29 cellular contexts compared by ENCODE assay signal in the genomic region with DNA sequence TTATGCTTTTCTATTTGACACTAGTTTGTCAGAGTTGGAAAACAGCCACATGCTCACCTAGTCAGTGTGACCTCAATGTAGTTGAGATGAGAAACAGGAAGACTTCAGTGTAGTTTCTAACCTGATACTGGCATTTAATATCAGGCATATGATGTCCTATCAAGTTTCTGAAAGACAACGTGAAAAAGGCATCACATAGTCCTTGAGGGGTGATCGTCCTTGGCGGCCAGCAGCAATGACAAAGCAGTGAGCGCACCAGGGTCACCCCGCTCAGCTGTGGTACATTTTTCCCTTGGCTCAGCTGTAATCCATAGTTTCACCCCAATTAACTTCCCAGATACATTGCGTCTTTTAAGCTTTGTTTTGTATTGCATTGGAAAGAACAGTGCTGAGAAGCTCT. TPM values are rescaled to one million over a fixed set of nuclear protein-coding genes. Genes with fewer than 3 reads are reported as not detected.
DNase-seq lines count a peak whose midpoint lies in the region; ATAC-seq and TF ChIP-seq lines count a peak whose summit lies in the region.
"Had no signal": no experiment of that assay in that cellular context is flagged by ENCODE, and none has a peak within 500 bp of the region (broad histone marks: within the 10 kb centered on the region; RNA-seq: fewer than 3 reads in every experiment).

No MANE protein-coding gene starts in this region.

- peak overlapping the region; percentile 70 for H3K27ac Mint-ChIP-seq in activated CD8-positive, alpha-beta T cell treated with anti-CD3 and anti-CD28 coated beads for 36 hours
- no peak overlapping the region for H3K27ac Mint-ChIP-seq in activated CD8-positive, alpha-beta T cell treated with anti-CD3 and anti-CD28 coated beads, Interleukin-2, amount 10 ng/mL, durations not matched to agents 7 days and 5 days
- H3K27ac Mint-ChIP-seq in Calu3 (ENCODE audit: unreplicated experiment), result peak overlapping the region; percentile 56
- peak overlapping the region; percentile 72 for H3K27ac Mint-ChIP-seq in activated naive CD8-positive, alpha-beta T cell treated with anti-CD3 and anti-CD28 coated beads for 36 hours

- 86 to 90% methylated on average over 6 of the region's 6 CpGs for WGBS in testis, 2 donors

- no peaks in the 10 kb centered on the region for H3K27me3 ChIP-seq in testis
- H3K27me3 ChIP-seq: gastroesophageal sphincter, suprapubic skin, upper lobe of right lung had no signal

- H3K36me3 Mint-ChIP-seq in activated CD8-positive, alpha-beta T cell treated with anti-CD3 and anti-CD28 coated beads for 36 hours (ENCODE audit: low read depth), result peaks cover 59% of the 10 kb centered on the region
- peaks cover 53% of the 10 kb centered on the region for H3K36me3 Mint-ChIP-seq in activated CD8-positive, alpha-beta T cell treated with anti-CD3 and anti-CD28 coated beads, Interleukin-2, amount 10 ng/mL, durations not matched to agents 7 days and 5 days (ENCODE audit: low read depth)
- H3K36me3 Mint-ChIP-seq in Calu3 (ENCODE audit: insufficient read depth, unreplicated experiment), result peaks cover 62% of the 10 kb centered on the region
- peaks cover 53% of the 10 kb centered on the region for H3K36me3 Mint-ChIP-seq in activated naive CD8-positive, alpha-beta T cell treated with anti-CD3 and anti-CD28 coated beads for 36 hours

- no peak overlapping the region for H3K4me3 Mint-ChIP-seq in activated CD8-positive, alpha-beta T cell treated with anti-CD3 and anti-CD28 coated beads for 36 hours
- H3K4me3 Mint-ChIP-seq in activated CD8-positive, alpha-beta T cell treated with anti-CD3 and anti-CD28 coated beads, Interleukin-2, amount 10 ng/mL, durations not matched to agents 7 days and 5 days, result no peak overlapping the region
- H3K4me3 Mint-ChIP-seq in Calu3 (ENCODE audit: low read depth, unreplicated experiment), result no peak overlapping the region
- no peak overlapping the region for H3K4me3 Mint-ChIP-seq in activated naive CD8-positive, alpha-beta T cell treated with anti-CD3 and anti-CD28 coated beads for 36 hours
- H3K4me3 Mint-ChIP-seq: activated T-cell treated with anti-CD3 and anti-CD28 coated beads, Interleukin-2, amount 50 U/mL, for 4 hours had no signal

- H3K4me3 ChIP-seq in testis, result no peak overlapping the region
- H3K4me3 ChIP-seq: A549, gastroesophageal sphincter, PC-9, suprapubic skin, upper lobe of right lung had no signal

- intact Hi-C loops in activated CD8-positive, alpha-beta T cell treated with anti-CD3 and anti-CD28 coated beads for 36 hours (cut with micrococcal nuclease), result loop anchor here (5.0 kb wide), 1 partner anchor 72 kb away; no protein-coding TSS in a partner anchor
- intact Hi-C loops in Calu3 (cut with micrococcal nuclease; ENCODE audit: unreplicated experiment), result no loop called here
- intact Hi-C loops in posterior vena cava (cut with DNase I), result no loop called here
- intact Hi-C loops in testis (cut with DNase I; ENCODE audit: low total_unique reads), result no loop called here

- ATAC-seq in activated CD8-positive, alpha-beta T cell treated with anti-CD3 and anti-CD28 coated beads for 36 hours, result no peak
- ATAC-seq in activated CD8-positive, alpha-beta T cell treated with anti-CD3 and anti-CD28 coated beads, Interleukin-2, amount 10 ng/mL, durations not matched to agents 7 days and 5 days, result no peak
- ATAC-seq: A549; activated T-cell treated with anti-CD3 and anti-CD28 coated beads, Interleukin-2, amount 50 U/mL, for 4 hours; gastroesophageal sphincter; SK-N-SH treated with all-trans-retinoic acid at 6 μM for 48 hours; upper lobe of right lung had no signal

- no peaks in the 10 kb centered on the region for H3K9me3 Mint-ChIP-seq in activated CD8-positive, alpha-beta T cell treated with anti-CD3 and anti-CD28 coated beads for 36 hours
- no peaks in the 10 kb centered on the region for H3K9me3 Mint-ChIP-seq in activated CD8-positive, alpha-beta T cell treated with anti-CD3 and anti-CD28 coated beads, Interleukin-2, amount 10 ng/mL, durations not matched to agents 7 days and 5 days (ENCODE audit: insufficient read depth)
- H3K9me3 Mint-ChIP-seq in Calu3 (ENCODE audit: low read depth, unreplicated experiment), result no peaks in the 10 kb centered on the region
- H3K9me3 Mint-ChIP-seq in activated naive CD8-positive, alpha-beta T cell treated with anti-CD3 and anti-CD28 coated beads for 36 hours, result no peaks in the 10 kb centered on the region
- H3K9me3 Mint-ChIP-seq: activated T-cell treated with anti-CD3 and anti-CD28 coated beads, Interleukin-2, amount 50 U/mL, for 4 hours; CD4-positive, CD25-positive, alpha-beta regulatory T cell had no signal

- H3K9me3 ChIP-seq in testis, result no peaks in the 10 kb centered on the region
- H3K9me3 ChIP-seq: A549, gastroesophageal sphincter, suprapubic skin, upper lobe of right lung had no signal

- TF ChIP-seq CTCF in activated CD8-positive, alpha-beta T cell treated with anti-CD3 and anti-CD28 coated beads for 36 hours (IDR thresholded peaks at IDR 0.05), result no peak
- TF ChIP-seq CTCF in Calu3 (IDR thresholded peaks at IDR 0.05; ENCODE audit: unreplicated experiment) (no peak), testis (IDR thresholded peaks at IDR 0.05) (no peak)

- POLR2A ChIA-PET in activated CD8-positive, alpha-beta T cell treated with anti-CD3 and anti-CD28 coated beads for 36 hours (lab: Charles Lee), result interaction anchor here (1.1 to 3.6 kb wide), 2 partner anchors 9 to 11 kb away, joined by 4 to 24 read pairs; a partner anchor contains a TSS
- POLR2A ChIA-PET in activated CD8-positive, alpha-beta T cell treated with anti-CD3 and anti-CD28 coated beads, Interleukin-2, amount 10 ng/mL, durations not matched to agents 7 days and 5 days (lab: Charles Lee), result interaction anchor here (0.8 to 9.8 kb wide), 4 partner anchors 10 to 333 kb away, joined by 3 to 134 read pairs (median 4); a partner anchor contains a TSS

- BruUV-seq in Calu3 (replicated peaks; lab: Mats Ljungman, UMichigan), result no TSS peak

- H3K36me3 ChIP-seq in testis (ENCODE audit: low read depth, missing control alignments), result no peaks in the 10 kb centered on the region

- H3K4me1 Mint-ChIP-seq in activated CD8-positive, alpha-beta T cell treated with anti-CD3 and anti-CD28 coated beads for 36 hours (ENCODE audit: low read depth), result peaks cover 22% of the 10 kb centered on the region
- H3K4me1 Mint-ChIP-seq in activated CD8-positive, alpha-beta T cell treated with anti-CD3 and anti-CD28 coated beads, Interleukin-2, amount 10 ng/mL, durations not matched to agents 7 days and 5 days (ENCODE audit: low read depth), result peaks cover 19% of the 10 kb centered on the region
- H3K4me1 Mint-ChIP-seq in Calu3 (ENCODE audit: low read depth, unreplicated experiment), result peaks cover 15% of the 10 kb centered on the region
- peaks cover 25% of the 10 kb centered on the region for H3K4me1 Mint-ChIP-seq in activated naive CD8-positive, alpha-beta T cell treated with anti-CD3 and anti-CD28 coated beads for 36 hours

- H3K4me1 ChIP-seq in testis, result peaks cover 12% of the 10 kb centered on the region

- no peaks in the 10 kb centered on the region for H3K27me3 Mint-ChIP-seq in activated CD8-positive, alpha-beta T cell treated with anti-CD3 and anti-CD28 coated beads for 36 hours
- H3K27me3 Mint-ChIP-seq in activated CD8-positive, alpha-beta T cell treated with anti-CD3 and anti-CD28 coated beads, Interleukin-2, amount 10 ng/mL, durations not matched to agents 7 days and 5 days (ENCODE audit: low read depth), result no peaks in the 10 kb centered on the region
- H3K27me3 Mint-ChIP-seq in Calu3 (ENCODE audit: unreplicated experiment), result no peaks in the 10 kb centered on the region
- no peaks in the 10 kb centered on the region for H3K27me3 Mint-ChIP-seq in activated naive CD8-positive, alpha-beta T cell treated with anti-CD3 and anti-CD28 coated beads for 36 hours
- H3K27me3 Mint-ChIP-seq: CD4-positive, CD25-positive, alpha-beta regulatory T cell had no signal

- H3K27ac ChIP-seq in testis, result no peak overlapping the region
- H3K27ac ChIP-seq: A549, gastroesophageal sphincter, HL-60, KMS-11, PC-9, suprapubic skin, upper lobe of right lung had no signal

- TF ChIP-seq POLR2A in testis (IDR thresholded peaks at IDR 0.05), result no peak

- CTCF ChIA-PET in activated CD8-positive, alpha-beta T cell treated with anti-CD3 and anti-CD28 coated beads for 36 hours (lab: Charles Lee), result interaction anchor here (1.6 kb wide), 1 partner anchor 13 kb away, joined by 4 read pairs; no protein-coding TSS in a partner anchor
- CTCF ChIA-PET in activated CD8-positive, alpha-beta T cell treated with anti-CD3 and anti-CD28 coated beads, Interleukin-2, amount 10 ng/mL, durations not matched to agents 7 days and 5 days (lab: Charles Lee), result interaction anchor here (0.7 kb wide), 1 partner anchor 9 kb away, joined by 3 read pairs; no protein-coding TSS in a partner anchor
- CTCF ChIA-PET in Calu3 (lab: Charles Lee), result no interaction called here

- no peak for DNase-seq in activated CD8-positive, alpha-beta T cell treated with anti-CD3 and anti-CD28 coated beads for 36 hours
- no peak for DNase-seq in activated CD8-positive, alpha-beta T cell treated with anti-CD3 and anti-CD28 coated beads, Interleukin-2, amount 10 ng/mL, durations not matched to agents 7 days and 5 days
- DNase-seq in Calu3 (no peak), posterior vena cava (ENCODE audit: low spot score) (peak; percentile 31), testis (no peak), NCI-H187 treated with DMSO at 0.1 percent for 48 hours (lab: John Stamatoyannopoulos, UW) (no peak), NCI-H345 (lab: John Stamatoyannopoulos, UW) (no peak)
- DNase-seq in activated naive CD8-positive, alpha-beta T cell treated with anti-CD3 and anti-CD28 coated beads for 36 hours, result no peak
- DNase-seq: activated CD4-positive, CD25-positive, alpha-beta regulatory T cell treated with anti-CD3 and anti-CD28 coated beads, Interleukin-2, amount 50 U/mL, for 72 hours; activated naive CD4-positive, alpha-beta T cell treated with anti-CD3 and anti-CD28 coated beads, Interleukin-2, amount 50 U/mL, for 16 hours; activated T-cell treated with anti-CD3 and anti-CD28 coated beads, Interleukin-2, amount 50 U/mL, for 4 hours; AML-193; CD4-positive, CD25-positive, alpha-beta regulatory T cell; DMS 273 treated with DMSO at 0.1 percent for 48 hours; EL; HCEC 1CT; MM.1S; NCI-H2029; NCI-H526; occipital lobe; PC-9; stimulated activated CD4-positive, alpha-beta T cell treated with anti-CD3 and anti-CD28 coated beads, Interleukin-4, amount 100 ng/mL, for 24 hours; upper lobe of right lung had no signal

RNA-seq across cellular contexts. Expression of a gene that starts 4.3 kb away (rescaled TPM):
- total RNA-seq in activated CD8-positive, alpha-beta T cell treated with anti-CD3 and anti-CD28 coated beads for 36 hours, result 100 to 1,000 TPM; 345 to 356 TPM
- 100 to 1,000 TPM; 153 to 162 TPM for total RNA-seq in activated CD8-positive, alpha-beta T cell treated with anti-CD3 and anti-CD28 coated beads, Interleukin-2, amount 10 ng/mL, durations not matched to agents 7 days and 5 days
- 380 and 454 TPM in 2 replicates for total RNA-seq in Calu3 (2022)
- 100 to 1,000 TPM; 485 to 487 TPM for total RNA-seq in activated naive CD8-positive, alpha-beta T cell treated with anti-CD3 and anti-CD28 coated beads for 36 hours
- 10 to 100 TPM; 54.5 to 60.5 TPM for total RNA-seq in posterior vena cava
- total RNA-seq in testis, result 10 to 100 TPM; 43.3 to 51.3 TPM
- polyA plus RNA-seq in testis (ENCODE audit: insufficient read depth, low read depth, low replicate concordance), result 61.8 TPM

RNA-seq across cellular contexts. Expression of a gene that starts 4.9 kb away (rescaled TPM):
- total RNA-seq in activated CD8-positive, alpha-beta T cell treated with anti-CD3 and anti-CD28 coated beads for 36 hours, result 1,000 to 10,000 TPM; 1,034 to 1,051 TPM
- total RNA-seq in activated CD8-positive, alpha-beta T cell treated with anti-CD3 and anti-CD28 coated beads, Interleukin-2, amount 10 ng/mL, durations not matched to agents 7 days and 5 days, result 100 to 1,000 TPM; 322 to 336 TPM
- total RNA-seq in Calu3 (2022), result 700 and 757 TPM in 2 replicates
- total RNA-seq in activated naive CD8-positive, alpha-beta T cell treated with anti-CD3 and anti-CD28 coated beads for 36 hours, result 1,000 to 10,000 TPM; 1,356 to 1,376 TPM
- total RNA-seq in posterior vena cava, result 100 to 1,000 TPM; 106 to 131 TPM
- 100 to 1,000 TPM; 107 to 121 TPM for total RNA-seq in testis
- polyA plus RNA-seq in testis (ENCODE audit: insufficient read depth, low read depth, low replicate concordance), result 111 TPM

RNA-seq across cellular contexts. Expression of a gene that starts 11.4 kb away (rescaled TPM):
- total RNA-seq in activated CD8-positive, alpha-beta T cell treated with anti-CD3 and anti-CD28 coated beads for 36 hours, result 10 to 100 TPM; 15.1 to 15.9 TPM
- 10 to 100 TPM; 16.5 to 21.3 TPM for total RNA-seq in activated CD8-positive, alpha-beta T cell treated with anti-CD3 and anti-CD28 coated beads, Interleukin-2, amount 10 ng/mL, durations not matched to agents 7 days and 5 days
- 28.3 TPM in 2 replicates for total RNA-seq in Calu3 (2022)
- total RNA-seq in activated naive CD8-positive, alpha-beta T cell treated with anti-CD3 and anti-CD28 coated beads for 36 hours, result 10 to 100 TPM; 19.8 to 21.7 TPM
- total RNA-seq in posterior vena cava, result 10 to 100 TPM; 35.1 to 55.4 TPM
- total RNA-seq in testis, result 10 to 100 TPM; 10.7 to 13.8 TPM
- 17.6 TPM for polyA plus RNA-seq in testis (ENCODE audit: insufficient read depth, low read depth, low replicate concordance)

RNA-seq across cellular contexts. Expression of a gene that starts 51.2 kb away (rescaled TPM):
- total RNA-seq in activated CD8-positive, alpha-beta T cell treated with anti-CD3 and anti-CD28 coated beads for 36 hours, result 10 to 100 TPM; 14.0 to 14.6 TPM
- 10 to 100 TPM; 22.5 to 22.6 TPM for total RNA-seq in activated CD8-positive, alpha-beta T cell treated with anti-CD3 and anti-CD28 coated beads, Interleukin-2, amount 10 ng/mL, durations not matched to agents 7 days and 5 days
- 28.8 and 32.8 TPM in 2 replicates for total RNA-seq in Calu3 (2022)
- total RNA-seq in activated naive CD8-positive, alpha-beta T cell treated with anti-CD3 and anti-CD28 coated beads for 36 hours, result 10 to 100 TPM; 18.9 to 19.5 TPM
- total RNA-seq in posterior vena cava, result 10 to 100 TPM; 29.5 to 42.9 TPM
- 10 to 100 TPM; 16.4 to 17.9 TPM for total RNA-seq in testis
- polyA plus RNA-seq in testis (ENCODE audit: insufficient read depth, low read depth, low replicate concordance), result 18.0 TPM
